In the genomic region with DNA sequence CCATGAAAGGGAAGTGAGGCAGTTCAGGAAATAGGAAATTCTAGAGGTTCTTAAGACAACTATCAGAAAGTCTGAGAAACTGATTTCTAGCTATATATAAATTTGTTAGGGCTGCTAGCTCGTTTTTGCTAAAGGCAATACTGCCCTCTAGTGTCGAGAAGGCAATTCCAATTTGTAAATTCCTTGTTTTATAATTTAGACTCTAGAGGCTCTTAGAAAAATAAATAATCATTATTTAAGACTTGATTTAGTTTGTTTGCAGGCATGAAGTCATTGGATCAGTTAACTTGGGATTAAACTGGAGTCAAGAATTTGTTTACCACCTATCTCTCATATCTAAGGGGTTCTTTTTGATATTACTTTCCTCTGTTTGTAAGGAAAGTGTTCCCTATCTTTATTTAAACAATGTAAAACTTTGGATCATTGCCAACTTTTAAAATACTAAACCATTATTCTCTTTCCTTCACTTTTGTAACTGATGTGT, we compare ENCODE assay signal across 8 cellular contexts.
DNase-seq lines count a peak whose midpoint lies in the region; FAIRE-seq and TF ChIP-seq lines count a peak whose summit lies in the region.

No MANE protein-coding gene starts in this region.

- DNase-seq in A172 (ENCODE audit: low spot score) (peak; percentile 57), ELR (ENCODE audit: low read depth) (peak; percentile 74), MM.1S (peak; percentile 62), SHP77 treated with DMSO at 0.1 percent for 48 hours (lab: John Stamatoyannopoulos, UW) (peak; percentile 28), bronchial epithelial cell (ENCODE audit: low read depth) (peak; percentile 56), type B pancreatic cell (ENCODE audit: extremely low spot score, unreplicated experiment) (no peak), HuH-7 (ENCODE audit: low spot score) (no peak)

- H3K9me3 ChIP-seq in MM.1S (replicated peaks; ENCODE audit: insufficient read depth, low read length) (no peaks in the 10 kb centered on the region), liver (ENCODE audit: control insufficient read depth in 4 of 4, low read length in 3 of 4) (no peaks in the 10 kb centered on the region)

- TF ChIP-seq CTCF in MM.1S (IDR thresholded peaks at IDR 0.05; ENCODE audit: low read length): peak; percentile 73
- TF ChIP-seq CTCF in bronchial epithelial cell (IDR thresholded peaks at IDR 0.05; ENCODE audit: insufficient read depth, low read length, severe bottlenecking): peak; percentile 47
- TF ChIP-seq CTCF in liver (IDR thresholded peaks at IDR 0.05; ENCODE audit: low read depth, low read length, missing input control): peak; percentile 74
- peak; percentile 96 for TF ChIP-seq CTCF in type B pancreatic cell (conservative IDR thresholded peaks at IDR 0.05)

- H3K79me2 ChIP-seq in MM.1S (ENCODE audit: low read length): no peaks in the 10 kb centered on the region

- no peaks in the 10 kb centered on the region for H3K27me3 Mint-ChIP-seq in type B pancreatic cell

- peaks cover 20% of the 10 kb centered on the region for H3K36me3 Mint-ChIP-seq in type B pancreatic cell

- H2AFZ ChIP-seq in MM.1S (ENCODE audit: low read length): no peak overlapping the region

- H3K36me3 ChIP-seq in MM.1S (replicated peaks; ENCODE audit: insufficient read depth, low read length): no peaks in the 10 kb centered on the region
- H3K36me3 ChIP-seq in bronchial epithelial cell (ENCODE audit: control insufficient read depth, insufficient read depth, low read length): no peaks in the 10 kb centered on the region
- H3K36me3 ChIP-seq in liver (ENCODE audit: control insufficient read depth in 4 of 4, insufficient read depth in 3 of 4, low read depth in 1 of 4, low read length in 3 of 4): peaks cover 0 to 2% (median under 1%) of the 10 kb centered on the region in 4 donors

- H3K4me3 Mint-ChIP-seq in type B pancreatic cell: no peak overlapping the region

- H3K9me3 Mint-ChIP-seq in type B pancreatic cell: no peaks in the 10 kb centered on the region

- peak; percentile 95 to 96 for TF ChIP-seq RAD21 in liver (IDR thresholded peaks at IDR 0.05)

- under 1% methylated on average over 2 of the region's 2 CpGs for WGBS in liver

- peak overlapping the region; percentile 64 for H3K27ac Mint-ChIP-seq in type B pancreatic cell

- H3K27ac ChIP-seq in MM.1S (ENCODE audit: low read length): no peak overlapping the region
- H3K27ac ChIP-seq in liver (ENCODE audit: low read depth in 1 of 2, low read length in 2 of 2): no peak overlapping the region

- no peak overlapping the region for H3K4me2 ChIP-seq in MM.1S (ENCODE audit: low read depth, low read length)

- 0 out of 2 replicates have a peak, but pooled peaks cover 3% of the 10 kb centered on the region for H3F3A ChIP-seq in MM.1S (ENCODE audit: insufficient read depth, low read length)

- peaks cover 14% of the 10 kb centered on the region for H3K4me1 Mint-ChIP-seq in type B pancreatic cell (ENCODE audit: unreplicated experiment)

- no peaks in the 10 kb centered on the region for H3K27me3 ChIP-seq in MM.1S (replicated peaks; ENCODE audit: insufficient read depth, low read length)
- H3K27me3 ChIP-seq in bronchial epithelial cell (ENCODE audit: control insufficient read depth, insufficient read depth, low read length): no peaks in the 10 kb centered on the region
- no peaks in the 10 kb centered on the region for H3K27me3 ChIP-seq in liver (ENCODE audit: control insufficient read depth in 4 of 4, insufficient read depth in 4 of 4, low read length in 3 of 4)

- FAIRE-seq in bronchial epithelial cell (lab: Jason Lieb, UNC): no peak

- H3K9ac ChIP-seq in MM.1S (ENCODE audit: low read length): no peak overlapping the region
- no peak overlapping the region for H3K9ac ChIP-seq in liver (ENCODE audit: low read depth in 1 of 2, low read length in 2 of 2)

- no peaks in the 10 kb centered on the region for H3K9me2 ChIP-seq in MM.1S (replicated peaks; ENCODE audit: insufficient read depth, low read length)

- H3K4me1 ChIP-seq in MM.1S (ENCODE audit: low read length) (no peaks in the 10 kb centered on the region), liver (ENCODE audit: control insufficient read depth in 4 of 4, insufficient read depth in 4 of 4, low read length in 3 of 4) (no peaks in the 10 kb centered on the region)

- no peak overlapping the region for H3K4me3 ChIP-seq in MM.1S (ENCODE audit: low read length)
- H3K4me3 ChIP-seq in bronchial epithelial cell (ENCODE audit: low read depth, low read length): no peak overlapping the region
- no peak overlapping the region for H3K4me3 ChIP-seq in liver (ENCODE audit: low read depth in 1 of 3, low read length in 3 of 3)

- H4K20me1 ChIP-seq in MM.1S (ENCODE audit: insufficient read depth, low read length): no peaks in the 10 kb centered on the region

TF ChIP-seq in liver, 16 proteins besides CTCF, POLR2A, EP300 and RAD21:
- TF ChIP-seq YY1 (IDR thresholded peaks at IDR 0.05) (no peak), GABPA (IDR thresholded peaks at IDR 0.05 in 1 of 2, conservative IDR thresholded peaks at IDR 0.05 in 1 of 2) (no peak), HNF4G (IDR thresholded peaks at IDR 0.05) (no peak), NR2F2 (IDR thresholded peaks at IDR 0.05) (no peak), HNF4A (conservative IDR thresholded peaks at IDR 0.05) (no peak), TAF1 (conservative IDR thresholded peaks at IDR 0.05) (no peak), RXRA (IDR thresholded peaks at IDR 0.05) (no peak), FOXA2 (IDR thresholded peaks at IDR 0.05) (no peak), SP1 (IDR thresholded peaks at IDR 0.05) (no peak), JUND (IDR thresholded peaks at IDR 0.05) (no peak)
- TF ChIP-seq, protein P1, sequence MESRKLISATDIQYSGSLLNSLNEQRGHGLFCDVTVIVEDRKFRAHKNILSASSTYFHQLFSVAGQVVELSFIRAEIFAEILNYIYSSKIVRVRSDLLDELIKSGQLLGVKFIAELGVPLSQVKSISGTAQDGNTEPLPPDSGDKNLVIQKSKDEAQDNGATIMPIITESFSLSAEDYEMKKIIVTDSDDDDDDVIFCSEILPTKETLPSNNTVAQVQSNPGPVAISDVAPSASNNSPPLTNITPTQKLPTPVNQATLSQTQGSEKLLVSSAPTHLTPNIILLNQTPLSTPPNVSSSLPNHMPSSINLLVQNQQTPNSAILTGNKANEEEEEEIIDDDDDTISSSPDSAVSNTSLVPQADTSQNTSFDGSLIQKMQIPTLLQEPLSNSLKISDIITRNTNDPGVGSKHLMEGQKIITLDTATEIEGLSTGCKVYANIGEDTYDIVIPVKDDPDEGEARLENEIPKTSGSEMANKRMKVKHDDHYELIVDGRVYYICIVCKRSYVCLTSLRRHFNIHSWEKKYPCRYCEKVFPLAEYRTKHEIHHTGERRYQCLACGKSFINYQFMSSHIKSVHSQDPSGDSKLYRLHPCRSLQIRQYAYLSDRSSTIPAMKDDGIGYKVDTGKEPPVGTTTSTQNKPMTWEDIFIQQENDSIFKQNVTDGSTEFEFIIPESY (IDR thresholded peaks at IDR 0.05): no peak
- TF ChIP-seq, protein P2, sequence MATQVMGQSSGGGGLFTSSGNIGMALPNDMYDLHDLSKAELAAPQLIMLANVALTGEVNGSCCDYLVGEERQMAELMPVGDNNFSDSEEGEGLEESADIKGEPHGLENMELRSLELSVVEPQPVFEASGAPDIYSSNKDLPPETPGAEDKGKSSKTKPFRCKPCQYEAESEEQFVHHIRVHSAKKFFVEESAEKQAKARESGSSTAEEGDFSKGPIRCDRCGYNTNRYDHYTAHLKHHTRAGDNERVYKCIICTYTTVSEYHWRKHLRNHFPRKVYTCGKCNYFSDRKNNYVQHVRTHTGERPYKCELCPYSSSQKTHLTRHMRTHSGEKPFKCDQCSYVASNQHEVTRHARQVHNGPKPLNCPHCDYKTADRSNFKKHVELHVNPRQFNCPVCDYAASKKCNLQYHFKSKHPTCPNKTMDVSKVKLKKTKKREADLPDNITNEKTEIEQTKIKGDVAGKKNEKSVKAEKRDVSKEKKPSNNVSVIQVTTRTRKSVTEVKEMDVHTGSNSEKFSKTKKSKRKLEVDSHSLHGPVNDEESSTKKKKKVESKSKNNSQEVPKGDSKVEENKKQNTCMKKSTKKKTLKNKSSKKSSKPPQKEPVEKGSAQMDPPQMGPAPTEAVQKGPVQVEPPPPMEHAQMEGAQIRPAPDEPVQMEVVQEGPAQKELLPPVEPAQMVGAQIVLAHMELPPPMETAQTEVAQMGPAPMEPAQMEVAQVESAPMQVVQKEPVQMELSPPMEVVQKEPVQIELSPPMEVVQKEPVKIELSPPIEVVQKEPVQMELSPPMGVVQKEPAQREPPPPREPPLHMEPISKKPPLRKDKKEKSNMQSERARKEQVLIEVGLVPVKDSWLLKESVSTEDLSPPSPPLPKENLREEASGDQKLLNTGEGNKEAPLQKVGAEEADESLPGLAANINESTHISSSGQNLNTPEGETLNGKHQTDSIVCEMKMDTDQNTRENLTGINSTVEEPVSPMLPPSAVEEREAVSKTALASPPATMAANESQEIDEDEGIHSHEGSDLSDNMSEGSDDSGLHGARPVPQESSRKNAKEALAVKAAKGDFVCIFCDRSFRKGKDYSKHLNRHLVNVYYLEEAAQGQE (IDR thresholded peaks at IDR 0.05): no peak
- TF ChIP-seq, protein P3, sequence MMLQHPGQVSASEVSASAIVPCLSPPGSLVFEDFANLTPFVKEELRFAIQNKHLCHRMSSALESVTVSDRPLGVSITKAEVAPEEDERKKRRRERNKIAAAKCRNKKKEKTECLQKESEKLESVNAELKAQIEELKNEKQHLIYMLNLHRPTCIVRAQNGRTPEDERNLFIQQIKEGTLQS (IDR thresholded peaks at IDR 0.05): no peak
- TF ChIP-seq, protein P4, sequence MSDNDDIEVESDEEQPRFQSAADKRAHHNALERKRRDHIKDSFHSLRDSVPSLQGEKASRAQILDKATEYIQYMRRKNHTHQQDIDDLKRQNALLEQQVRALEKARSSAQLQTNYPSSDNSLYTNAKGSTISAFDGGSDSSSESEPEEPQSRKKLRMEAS (IDR thresholded peaks at IDR 0.05): no peak

Comparison
In these comparisons a context has a peak if more than half of its experiments do, and no peak if none do; other contexts are left out.
1. DNase-seq: peak in A172 (single experiment), ELR (single experiment), MM.1S (single experiment), SHP77 treated with DMSO at 0.1 percent for 48 hours (single experiment) and bronchial epithelial cell (single experiment); none in type B pancreatic cell (single experiment) and HuH-7 (single experiment).
2. Peak in every context shown above with its lines, with median percentiles within 50 percentile points of each other: CTCF ChIP-seq.